Comparison of ENCODE assay signal across 8 cellular contexts in the genomic region with DNA sequence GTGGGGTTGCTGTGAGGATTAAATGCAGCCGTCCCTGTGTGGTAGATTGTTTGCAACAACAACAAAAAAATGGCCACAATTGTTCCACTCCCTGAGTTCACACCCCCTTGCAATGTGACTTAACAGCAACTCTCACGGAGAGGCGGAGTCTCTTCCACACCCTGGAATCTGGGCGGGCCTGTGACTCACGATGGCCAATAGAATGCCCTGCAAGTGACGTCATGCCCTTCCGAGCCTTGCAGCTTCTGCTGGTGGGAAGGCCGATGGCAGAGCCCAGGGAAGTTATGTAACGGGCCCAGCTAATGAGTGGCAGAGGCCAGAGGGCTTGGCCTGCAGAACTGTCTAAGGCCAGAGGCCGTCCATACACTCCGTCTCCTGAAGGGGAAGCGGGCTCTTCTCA.
DNase-seq lines count a peak whose midpoint lies in the region; ATAC-seq and TF ChIP-seq lines count a peak whose summit lies in the region.

No MANE protein-coding gene starts in this region.

- peak; percentile 97 to 98 for ATAC-seq in right cardiac atrium
- ATAC-seq in GM18867 (IDR thresholded peaks at IDR 0.05; ENCODE audit: unreplicated experiment) = no peak

- no peak for TF ChIP-seq CTCF in OCI-LY7 (conservative IDR thresholded peaks at IDR 0.05; ENCODE audit: low read length)

- POLR2A ChIA-PET in OCI-LY7 (lab: Charles Lee) = no interaction called here

- H3K27ac ChIP-seq in right cardiac atrium (ENCODE audit: low read length) (no peak overlapping the region), OCI-LY7 (ENCODE audit: low read depth, low read length, poor library complexity, severe bottlenecking) (no peak overlapping the region)

- H3K79me2 ChIP-seq in OCI-LY7 (ENCODE audit: insufficient read depth, low read depth, low read length) = no peaks in the 10 kb centered on the region

- no peaks in the 10 kb centered on the region for H3K9me2 ChIP-seq in OCI-LY7 (ENCODE audit: insufficient read depth, low read length)

- no peaks in the 10 kb centered on the region for H3K27me3 ChIP-seq in right cardiac atrium (ENCODE audit: control insufficient read depth, insufficient read depth)

- intact Hi-C loops in right cardiac atrium (cut with DNase I) = loop anchor here in 1 of 4 donors (5.0 kb wide), 1 partner anchor 47 kb away; no protein-coding TSS in a partner anchor
- intact Hi-C loops in OCI-LY7 (cut with micrococcal nuclease; ENCODE audit: unreplicated experiment) = no loop called here

- H3K4me2 ChIP-seq in OCI-LY7 (ENCODE audit: low read length) = no peak overlapping the region

- H4K20me1 ChIP-seq in OCI-LY7 (ENCODE audit: insufficient read depth, low read length) = no peaks in the 10 kb centered on the region

- H3K9me3 ChIP-seq in right cardiac atrium (ENCODE audit: control insufficient read depth, low read length) (no peaks in the 10 kb centered on the region), OCI-LY7 (ENCODE audit: low read length) (no peaks in the 10 kb centered on the region)

- no TSS peak for BruUV-seq in OCI-LY7 (replicated peaks; lab: Mats Ljungman, UMichigan)

- DNase-seq in NCI-H1417 (lab: John Stamatoyannopoulos, UW) (peak; percentile 75 to 90 (median 84)), NCI-H1417 treated with DMSO at 0.1 percent for 48 hours (lab: John Stamatoyannopoulos, UW) (no peak), NCI-H2196 (lab: John Stamatoyannopoulos, UW; ENCODE audit: unreplicated experiment) (peak; percentile 96), astrocyte of the hippocampus (ENCODE audit: low read depth, low spot score) (peak; percentile 100), right cardiac atrium (peak; percentile 95 to 97 (median 95)), pulmonary artery endothelial cell (ENCODE audit: low read depth, low spot score) (peak; percentile 79), OCI-LY7 (ENCODE audit: low spot score) (no peak)

- no peaks in the 10 kb centered on the region for H3K36me3 ChIP-seq in OCI-LY7 (ENCODE audit: insufficient read depth, low read length)

- no peak overlapping the region for H2AFZ ChIP-seq in OCI-LY7 (ENCODE audit: low read length)

- 18% methylated on average over 12 of the region's 12 CpGs for WGBS in right cardiac atrium

- no peak overlapping the region for H3K4me3 ChIP-seq in right cardiac atrium (ENCODE audit: low read length)
- H3K4me3 ChIP-seq in OCI-LY7 (ENCODE audit: low read depth, low read length, poor library complexity, severe bottlenecking) = no peak overlapping the region

- H3K4me1 ChIP-seq in right cardiac atrium (ENCODE audit: control insufficient read depth, insufficient read depth, low read length) = no peaks in the 10 kb centered on the region
- H3K4me1 ChIP-seq in OCI-LY7 (ENCODE audit: insufficient read depth, low read length, poor library complexity, severe bottlenecking) = no peaks in the 10 kb centered on the region

- CTCF ChIA-PET in OCI-LY7 (lab: Charles Lee; ENCODE audit: unreplicated experiment) = no interaction called here

Comparison
In these comparisons a context has a peak if more than half of its experiments do, and no peak if none do; other contexts are left out.
1. DNase-seq: peak in NCI-H1417 (3 of 3), NCI-H2196 (single experiment), astrocyte of the hippocampus (single experiment), right cardiac atrium (3 of 3) and pulmonary artery endothelial cell (single experiment); none in NCI-H1417 treated with DMSO at 0.1 percent for 48 hours (single experiment) and OCI-LY7 (single experiment).